Comparison of ENCODE assay signal across 36 cellular contexts in genomic region chr11:56509439-56509838, GRCh38. TPM values are rescaled to one million over a fixed set of nuclear protein-coding genes. Genes with fewer than 3 reads are reported as not detected.
"Had no signal": no experiment of that assay in that cellular context is flagged by ENCODE, and none has a peak within 500 bp of the region (broad histone marks: within the 10 kb centered on the region; RNA-seq: fewer than 3 reads in every experiment).

No MANE protein-coding gene starts in this region.

- H3K4me3 ChIP-seq: cardiac muscle cell, Peyer's patch, SJSA1 had no signal

- H3K4me1 Mint-ChIP-seq: activated naive CD4-positive, alpha-beta T cell treated with anti-CD3 and anti-CD28 coated beads, Interleukin-2, amount 10 ng/mL, durations not matched to agents 7 days and 5 days; activated naive CD8-positive, alpha-beta T cell treated with anti-CD3 and anti-CD28 coated beads, Interleukin-2, amount 50 U/mL, for 24 hours; central memory CD8-positive, alpha-beta T cell; WTC11 had no signal

- H3K4me1 ChIP-seq: Peyer's patch, SJSA1 had no signal

- H3K9ac ChIP-seq: SK-N-SH had no signal

- ATAC-seq: activated naive CD8-positive, alpha-beta T cell treated with anti-CD3 and anti-CD28 coated beads, Interleukin-2, amount 50 U/mL, for 24 hours; activated T-cell treated with anti-CD3 and anti-CD28 coated beads, Interleukin-2, amount 50 U/mL, for 4 hours; WTC11 had no signal

- H3K27ac Mint-ChIP-seq: activated CD4-positive, alpha-beta memory T cell treated with anti-CD3 and anti-CD28 coated beads for 36 hours; activated naive CD4-positive, alpha-beta T cell treated with anti-CD3 and anti-CD28 coated beads, Interleukin-2, amount 10 ng/mL, durations not matched to agents 7 days and 5 days; activated naive CD8-positive, alpha-beta T cell; activated naive CD8-positive, alpha-beta T cell treated with anti-CD3 and anti-CD28 coated beads, Interleukin-2, amount 50 U/mL, for 24 hours; activated T-helper 1 cell treated with anti-CD3 and anti-CD28 coated beads, Interleukin-12 subunit alpha, Interleukin-12 subunit beta, Interleukin-2, Interleukin-4 antibody, amounts not matched to agents 30 ng/mL and 10 ng/mL and 1 ng/mL, durations not matched to agents 14 hours and 24 hours and 36 hours; T-helper 1 cell treated with Interleukin-12 subunit alpha and Interleukin-12 subunit beta and Interleukin-4 antibody, amounts not matched to agents 30 μg/mL and 1 μg/mL, for 36 hours; T-helper 2 cell treated with Interferon-gamma antibody and Interleukin-4, amounts not matched to agents 5 μg/mL and 100 μg/mL, for 36 hours; WTC11 had no signal

- H3K36me3 ChIP-seq: brain microvascular endothelial cell, cardiac muscle cell, Peyer's patch, SJSA1 had no signal

- H3K27ac ChIP-seq: brain microvascular endothelial cell, cardiac muscle cell, Peyer's patch, SJSA1 had no signal

- DNase-seq: activated CD4-positive, alpha-beta memory T cell treated with anti-CD3 and anti-CD28 coated beads for 36 hours; activated CD4-positive, alpha-beta T cell treated with anti-CD3 and anti-CD28 coated beads for 4 hours; activated CD4-positive, alpha-beta T cell treated with anti-CD3 and anti-CD28 coated beads, Interleukin-2, amount 50 U/mL, for 1 hour; activated CD4-positive, CD25-positive, alpha-beta regulatory T cell treated with anti-CD3 and anti-CD28 coated beads, Interleukin-2, amount 50 U/mL, for 72 hours; activated CD8-positive, alpha-beta memory T cell treated with anti-CD3 and anti-CD28 coated beads, Interleukin-2, amount 50 U/mL, for 4 hours; activated effector memory CD4-positive, alpha-beta T cell treated with Interleukin-2 at 50 U/mL for 16 hours; activated naive CD4-positive, alpha-beta T cell treated with anti-CD3 and anti-CD28 coated beads, Interleukin-2, amount 10 ng/mL, durations not matched to agents 7 days and 5 days; activated naive CD8-positive, alpha-beta T cell treated with anti-CD3 and anti-CD28 coated beads, Interleukin-2, amount 50 U/mL, for 24 hours; activated T-cell treated with anti-CD3 and anti-CD28 coated beads for 4 hours; activated T-cell treated with anti-CD3 and anti-CD28 coated beads, Interleukin-2, amount 50 U/mL, for 4 hours; anterior cingulate cortex; brain microvascular endothelial cell; Kasumi-1; KG1; NCI-H1092 treated with DMSO at 0.1 percent for 48 hours; NCI-H1417; NCI-H146; NCI-H187; NCI-H2029 treated with DMSO at 0.1 percent for 48 hours; NCI-H2107; NCI-H2171; NCI-H510A; NCI-H526 treated with DMSO at 0.1 percent for 48 hours; Peyer's patch; RPMI8226; SHP77 treated with DMSO at 0.1 percent for 48 hours; SK-N-SH had no signal

- H3K36me3 Mint-ChIP-seq: activated CD4-positive, alpha-beta memory T cell treated with anti-CD3 and anti-CD28 coated beads for 36 hours; activated naive CD4-positive, alpha-beta T cell treated with anti-CD3 and anti-CD28 coated beads, Interleukin-2, amount 10 ng/mL, durations not matched to agents 7 days and 5 days; activated naive CD8-positive, alpha-beta T cell; WTC11 had no signal

- H3K9me3 ChIP-seq: Peyer's patch, SJSA1, SK-N-SH had no signal

- H3K4me3 Mint-ChIP-seq: activated CD4-positive, alpha-beta memory T cell treated with anti-CD3 and anti-CD28 coated beads for 36 hours; activated naive CD4-positive, alpha-beta T cell treated with anti-CD3 and anti-CD28 coated beads, Interleukin-2, amount 10 ng/mL, durations not matched to agents 7 days and 5 days; activated naive CD8-positive, alpha-beta T cell; activated naive CD8-positive, alpha-beta T cell treated with anti-CD3 and anti-CD28 coated beads, Interleukin-2, amount 50 U/mL, for 24 hours; activated T-cell treated with anti-CD3 and anti-CD28 coated beads, Interleukin-2, amount 50 U/mL, for 4 hours; activated T-helper 1 cell treated with anti-CD3 and anti-CD28 coated beads, Interleukin-12 subunit alpha, Interleukin-12 subunit beta, Interleukin-2, Interleukin-4 antibody, amounts not matched to agents 30 ng/mL and 10 ng/mL and 1 ng/mL, durations not matched to agents 14 hours and 24 hours and 36 hours; central memory CD8-positive, alpha-beta T cell; T-helper 1 cell treated with Interleukin-12 subunit alpha and Interleukin-12 subunit beta and Interleukin-4 antibody, amounts not matched to agents 30 μg/mL and 1 μg/mL, for 36 hours; T-helper 2 cell treated with Interferon-gamma antibody and Interleukin-4, amounts not matched to agents 5 μg/mL and 100 μg/mL, for 36 hours; WTC11 had no signal

- H3K27me3 Mint-ChIP-seq: activated CD4-positive, alpha-beta memory T cell treated with anti-CD3 and anti-CD28 coated beads for 36 hours; activated naive CD4-positive, alpha-beta T cell treated with anti-CD3 and anti-CD28 coated beads, Interleukin-2, amount 10 ng/mL, durations not matched to agents 7 days and 5 days; activated naive CD8-positive, alpha-beta T cell; activated naive CD8-positive, alpha-beta T cell treated with anti-CD3 and anti-CD28 coated beads, Interleukin-2, amount 50 U/mL, for 24 hours; central memory CD8-positive, alpha-beta T cell had no signal

- H3K27me3 ChIP-seq: brain microvascular endothelial cell, cardiac muscle cell, Peyer's patch, SJSA1 had no signal

RNA-seq across cellular contexts. Expression of gene OR5M8, which starts 18.3 kb away (rescaled TPM):
- total RNA-seq: activated CD4-positive, alpha-beta memory T cell treated with anti-CD3 and anti-CD28 coated beads for 36 hours; activated T-cell treated with anti-CD3 and anti-CD28 coated beads, Interleukin-2, amount 50 U/mL, for 4 hours; activated T-helper 1 cell treated with anti-CD3 and anti-CD28 coated beads, Interleukin-12 subunit alpha, Interleukin-12 subunit beta, Interleukin-2, Interleukin-4 antibody, amounts not matched to agents 30 ng/mL and 10 ng/mL and 1 ng/mL, durations not matched to agents 14 hours and 24 hours and 36 hours; cardiac muscle cell; M059J; Peyer's patch; SJSA1; WTC11 had no signal
- polyA plus RNA-seq: cardiac muscle cell, SK-N-SH had no signal

RNA-seq across cellular contexts. Expression of gene OR5M11, which starts 33.6 kb away (rescaled TPM):
- total RNA-seq: activated CD4-positive, alpha-beta memory T cell treated with anti-CD3 and anti-CD28 coated beads for 36 hours; activated T-cell treated with anti-CD3 and anti-CD28 coated beads, Interleukin-2, amount 50 U/mL, for 4 hours; activated T-helper 1 cell treated with anti-CD3 and anti-CD28 coated beads, Interleukin-12 subunit alpha, Interleukin-12 subunit beta, Interleukin-2, Interleukin-4 antibody, amounts not matched to agents 30 ng/mL and 10 ng/mL and 1 ng/mL, durations not matched to agents 14 hours and 24 hours and 36 hours; cardiac muscle cell; M059J; Peyer's patch; SJSA1; WTC11 had no signal
- polyA plus RNA-seq: cardiac muscle cell, SK-N-SH had no signal

RNA-seq across cellular contexts. Expression of gene OR5M3, which starts 36.3 kb away (rescaled TPM):
- total RNA-seq: activated CD4-positive, alpha-beta memory T cell treated with anti-CD3 and anti-CD28 coated beads for 36 hours; activated T-cell treated with anti-CD3 and anti-CD28 coated beads, Interleukin-2, amount 50 U/mL, for 4 hours; activated T-helper 1 cell treated with anti-CD3 and anti-CD28 coated beads, Interleukin-12 subunit alpha, Interleukin-12 subunit beta, Interleukin-2, Interleukin-4 antibody, amounts not matched to agents 30 ng/mL and 10 ng/mL and 1 ng/mL, durations not matched to agents 14 hours and 24 hours and 36 hours; cardiac muscle cell; M059J; Peyer's patch; SJSA1; WTC11 had no signal
- polyA plus RNA-seq: cardiac muscle cell, SK-N-SH had no signal
